1 cellular context compared by ENCODE assay signal in genomic region chr3:18730491-18730890, GRCh38.
TF ChIP-seq lines count a peak whose summit lies in the region.

No MANE protein-coding gene starts in this region.

TF ChIP-seq in WTC11, 78 proteins besides CTCF, POLR2A, EP300 and RAD21 (continued from another document):
- TF ChIP-seq ZNF281 (CRISPR knock-in tag; IDR thresholded peaks at IDR 0.05) (no peak), TEAD1 (CRISPR knock-in tag; IDR thresholded peaks at IDR 0.05) (no peak), MYBL2 (CRISPR knock-in tag; IDR thresholded peaks at IDR 0.05) (no peak), AR (CRISPR knock-in tag; IDR thresholded peaks at IDR 0.05) (no peak)
- TF ChIP-seq, protein P1, sequence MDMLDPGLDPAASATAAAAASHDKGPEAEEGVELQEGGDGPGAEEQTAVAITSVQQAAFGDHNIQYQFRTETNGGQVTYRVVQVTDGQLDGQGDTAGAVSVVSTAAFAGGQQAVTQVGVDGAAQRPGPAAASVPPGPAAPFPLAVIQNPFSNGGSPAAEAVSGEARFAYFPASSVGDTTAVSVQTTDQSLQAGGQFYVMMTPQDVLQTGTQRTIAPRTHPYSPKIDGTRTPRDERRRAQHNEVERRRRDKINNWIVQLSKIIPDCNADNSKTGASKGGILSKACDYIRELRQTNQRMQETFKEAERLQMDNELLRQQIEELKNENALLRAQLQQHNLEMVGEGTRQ (CRISPR knock-in tag; IDR thresholded peaks at IDR 0.05), result no peak
